Comparison of ENCODE assay signal across 9 cellular contexts in the genomic region with DNA sequence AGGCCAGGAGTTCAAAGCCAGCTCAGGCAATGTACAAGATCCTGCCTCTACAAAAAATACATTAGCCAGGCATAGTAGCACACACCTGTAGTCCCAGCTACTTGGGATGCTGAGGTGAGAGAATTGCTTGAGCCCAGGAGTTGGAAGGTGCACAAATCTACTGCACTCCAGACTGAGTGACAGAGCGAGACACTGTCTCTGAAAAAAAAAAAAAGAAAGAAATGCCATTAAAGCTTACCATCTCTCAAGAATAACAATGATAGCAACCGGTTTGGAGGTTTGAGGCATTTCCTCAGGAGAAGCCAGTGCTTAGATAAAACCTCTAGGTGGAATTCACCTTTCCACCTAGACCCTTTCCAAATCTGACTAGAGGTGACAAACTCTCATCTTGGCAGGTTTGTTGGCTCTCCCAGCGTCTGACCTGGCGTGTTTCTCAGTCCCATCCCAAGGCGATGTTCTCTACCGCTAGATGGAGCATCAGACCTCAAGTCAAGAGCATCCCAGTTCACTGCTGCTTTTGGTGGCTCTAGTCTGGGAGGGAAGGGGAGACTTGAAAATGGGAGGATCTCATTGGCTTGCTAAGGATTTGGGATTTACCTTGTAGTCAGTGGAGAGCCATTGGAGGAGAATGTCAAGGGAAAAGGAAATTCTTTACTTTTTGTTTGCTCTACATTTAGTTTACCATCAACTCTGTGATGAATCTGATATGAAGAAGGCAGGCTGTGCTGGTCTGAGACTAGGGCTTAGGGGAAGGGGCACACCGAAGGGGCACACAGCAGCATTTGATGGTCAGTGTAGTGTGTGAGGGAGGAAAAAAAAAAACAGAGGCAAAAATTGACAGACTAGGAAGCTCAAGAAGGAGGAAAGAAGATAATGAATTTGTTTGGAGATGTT.
DNase-seq lines count a peak whose midpoint lies in the region; ATAC-seq and TF ChIP-seq lines count a peak whose summit lies in the region.
"Had no signal": no experiment of that assay in that cellular context is flagged by ENCODE, and none has a peak within 500 bp of the region (broad histone marks: within the 10 kb centered on the region; RNA-seq: fewer than 3 reads in every experiment).

No MANE protein-coding gene starts in this region.

- TF ChIP-seq POLR2A in body of pancreas (IDR thresholded peaks at IDR 0.05) = no peak

- CTCF ChIA-PET in RWPE1 (lab: Yijun Ruan, JAX) = interaction anchor here (0.6 to 1.8 kb wide), 13 partner anchors 9 to 547 kb away, joined by 3 to 12 read pairs (median 4); partner anchors contain the start of gene HINT3

- TF ChIP-seq CTCF in 22Rv1 (IDR thresholded peaks at IDR 0.05) (peak; percentile 83), GM13976 (IDR thresholded peaks at IDR 0.05; ENCODE audit: borderline replicate concordance, control extremely low read depth, extremely low read depth, insufficient read depth, missing control alignments) (peak; percentile 58), RWPE1 (conservative IDR thresholded peaks at IDR 0.05; ENCODE audit: low read depth) (peak; percentile 87), body of pancreas (IDR thresholded peaks at IDR 0.05) (peak; percentile 46 to 76 (median 69)), smooth muscle cell (IDR thresholded peaks at IDR 0.05; ENCODE audit: borderline replicate concordance, insufficient read depth, poor library complexity, severe bottlenecking) (peak; percentile 75)

- in situ Hi-C loops in GM13976 (cut with MboI; ENCODE audit: low sequenced_read_pairs, unreplicated experiment) = no loop called here

- intact Hi-C loops in body of pancreas (cut with DNase I) = no loop called here

- H3K4me3 ChIP-seq in body of pancreas (no peak overlapping the region), smooth muscle cell (no peak overlapping the region)

- no peaks in the 10 kb centered on the region for H3K27me3 ChIP-seq in body of pancreas
- H3K27me3 ChIP-seq in smooth muscle cell (ENCODE audit: low read depth) = no peaks in the 10 kb centered on the region

- no peak overlapping the region for H2AFZ ChIP-seq in smooth muscle cell (ENCODE audit: low read depth)

- H3K9me3 ChIP-seq in body of pancreas = no peaks in the 10 kb centered on the region
- H3K9me3 ChIP-seq in smooth muscle cell (replicated peaks; ENCODE audit: low read depth) = no peaks in the 10 kb centered on the region

- H3K9ac ChIP-seq in smooth muscle cell (ENCODE audit: low read depth) = no peak overlapping the region

- H3F3A ChIP-seq in smooth muscle cell (ENCODE audit: low read depth) = no peaks in the 10 kb centered on the region

- peaks cover 7% of the 10 kb centered on the region for H3K79me2 ChIP-seq in smooth muscle cell (ENCODE audit: low read depth)

- no peaks in the 10 kb centered on the region for H4K20me1 ChIP-seq in smooth muscle cell (ENCODE audit: low read depth)

- H3K4me2 ChIP-seq in smooth muscle cell = no peak overlapping the region

- DNase-seq in GM13976 (ENCODE audit: low spot score) (peak; percentile 61), RWPE1 (ENCODE audit: low spot score) (peak; percentile 84), body of pancreas (peak; percentile 56 to 71 (median 68)), iPS DF 19.7 (ENCODE audit: low read depth, low spot score) (peak; percentile 82), smooth muscle cell (lab: John Stamatoyannopoulos, UW; ENCODE audit: unreplicated experiment) (peak; percentile 1)

- H3K36me3 ChIP-seq in body of pancreas (replicated peaks in 1 of 2; ENCODE audit: insufficient read depth in 1 of 2, low read depth in 2 of 2) = no peaks in the 10 kb centered on the region
- no peaks in the 10 kb centered on the region for H3K36me3 ChIP-seq in smooth muscle cell (ENCODE audit: low read depth)

- POLR2A ChIA-PET in RWPE1 (lab: Yijun Ruan, JAX; ENCODE audit: low non-redundant PET) = no interaction called here

- 25 to 41% methylated on average over 7 of the region's 7 CpGs for WGBS in body of pancreas, 2 donors
- 32% methylated on average over 7 of the region's 7 CpGs for WGBS in smooth muscle cell (ENCODE audit: low lambda C conversion rate)

- ATAC-seq in HG03439 (IDR thresholded peaks at IDR 0.05; ENCODE audit: unreplicated experiment) (peak; percentile 71), body of pancreas (peak; percentile 87), GM18511 (IDR thresholded peaks at IDR 0.05; ENCODE audit: unreplicated experiment) (no peak)

- peaks cover 4% of the 10 kb centered on the region for H3K4me1 ChIP-seq in body of pancreas
- H3K4me1 ChIP-seq in smooth muscle cell (ENCODE audit: low read depth) = no peaks in the 10 kb centered on the region

- H3K27ac ChIP-seq in 22Rv1 (no peak overlapping the region), RWPE1 (no peak overlapping the region), body of pancreas (no peak overlapping the region), smooth muscle cell (ENCODE audit: low read depth) (no peak overlapping the region)
- H3K27ac ChIP-seq: epithelial cell of prostate had no signal

Comparison
In these comparisons a context has a peak if more than half of its experiments do, and no peak if none do; other contexts are left out.
1. DNase-seq: peak in every context shown above with its lines; median percentile 84 in RWPE1; 82 in iPS DF 19.7; 68 in body of pancreas; 61 in GM13976; 1 in smooth muscle cell.